In the genomic region with DNA sequence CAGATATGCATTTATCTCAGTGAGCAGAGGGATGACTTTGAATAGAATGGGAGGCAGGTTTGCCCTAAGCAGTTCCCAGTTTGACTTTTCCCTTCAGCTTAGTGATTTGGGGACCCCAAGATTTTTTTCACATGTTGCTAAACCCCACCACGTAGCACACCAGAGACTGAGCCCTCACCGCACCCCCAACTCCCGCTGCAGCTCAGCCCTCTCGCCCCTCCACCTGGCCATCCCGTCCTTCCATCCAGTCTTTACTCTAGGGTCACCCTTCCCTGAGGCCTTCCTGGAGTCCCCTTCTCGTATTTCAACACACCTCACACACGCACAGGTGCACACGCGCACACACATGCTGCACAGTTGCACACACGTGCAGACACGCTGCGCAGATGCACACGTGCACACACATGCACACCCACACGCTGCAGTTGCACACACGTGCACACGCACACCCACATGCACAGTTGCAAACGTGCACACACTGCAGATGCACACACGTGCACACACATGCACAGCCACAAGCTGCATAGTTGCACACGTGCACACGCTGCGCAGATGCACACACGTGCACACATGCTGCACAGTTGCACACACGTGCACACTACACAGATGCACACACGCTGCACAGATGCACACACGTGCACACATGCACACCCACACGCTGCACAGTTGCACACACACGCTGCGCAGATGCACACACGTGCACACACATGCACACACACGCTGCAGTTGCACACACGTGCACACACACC, we compare ENCODE assay signal across 23 cellular contexts. TPM values are rescaled to one million over a fixed set of nuclear protein-coding genes. Genes with fewer than 3 reads are reported as not detected.
DNase-seq lines count a peak whose midpoint lies in the region; ATAC-seq, FAIRE-seq and TF ChIP-seq lines count a peak whose summit lies in the region.
"Had no signal": no experiment of that assay in that cellular context is flagged by ENCODE, and none has a peak within 500 bp of the region (broad histone marks: within the 10 kb centered on the region; RNA-seq: fewer than 3 reads in every experiment).

No MANE protein-coding gene starts in this region.

- H3K36me3 ChIP-seq in SK-N-SH (replicated peaks in 1 of 2; ENCODE audit: control insufficient read depth in 1 of 2, insufficient read depth in 2 of 2, low read length in 1 of 2): peaks cover 6 to 19% of the 10 kb centered on the region in 2 experiments
- peaks cover 0 to 1% of the 10 kb centered on the region in 2 experiments; a peak in 2 of 4 replicates for H3K36me3 ChIP-seq in GM12878 (ENCODE audit: control insufficient read depth in 2 of 2, insufficient read depth in 2 of 2, low read length in 1 of 2)
- H3K36me3 ChIP-seq in lower lobe of right lung: peaks cover 19% of the 10 kb centered on the region
- H3K36me3 ChIP-seq: cardiac muscle cell had no signal

- POLR2A ChIA-PET in SK-N-SH (lab: Yijun Ruan, JAX) (no interaction called here), GM12878 (lab: Charles Lee) (no interaction called here)

- H3K27ac ChIP-seq in SK-N-SH (ENCODE audit: low read depth in 2 of 2, low read length in 1 of 2) (no peak overlapping the region), GM12878 (ENCODE audit: control insufficient read depth, insufficient read depth) (no peak overlapping the region), lower lobe of right lung (no peak overlapping the region)
- H3K27ac ChIP-seq: 22Rv1, cardiac muscle cell, esophagus squamous epithelium, right lobe of liver, SK-N-MC, upper lobe of left lung had no signal

- TF ChIP-seq POLR2A in GM12878 (IDR thresholded peaks at IDR 0.05; ENCODE audit: low read depth, low read length): 0 out of 2 replicates have a peak, but pooled peaks have one; percentile 37

- peaks cover 42% of the 10 kb centered on the region for H3K36me3 Mint-ChIP-seq in stimulated activated effector memory CD8-positive, alpha-beta T cell treated with anti-CD3 and anti-CD28 coated beads, Interleukin-12 subunit alpha, Interleukin-12 subunit beta, amount 100 ng/mL, for 72 hours

- ATAC-seq in SK-N-SH treated with all-trans-retinoic acid at 6 μM for 48 hours: peak; percentile 6
- ATAC-seq in GM12878: no peak
- ATAC-seq in lower lobe of right lung: peak; percentile 6 to 40
- ATAC-seq in stimulated activated effector memory CD8-positive, alpha-beta T cell treated with anti-CD3 and anti-CD28 coated beads, Interleukin-12 subunit alpha, Interleukin-12 subunit beta, amount 100 ng/mL, for 72 hours: no peak
- ATAC-seq in GM18520 (IDR thresholded peaks at IDR 0.05; ENCODE audit: unreplicated experiment): no peak

- peak overlapping the region; percentile 36 for H3K4me3 Mint-ChIP-seq in stimulated activated effector memory CD8-positive, alpha-beta T cell treated with anti-CD3 and anti-CD28 coated beads, Interleukin-12 subunit alpha, Interleukin-12 subunit beta, amount 100 ng/mL, for 72 hours
- H3K4me3 Mint-ChIP-seq: activated CD8-positive, alpha-beta memory T cell treated with anti-CD3 and anti-CD28 coated beads, Interleukin-2, amount 10 ng/mL, durations not matched to agents 7 days and 5 days; stimulated activated naive CD8-positive, alpha-beta T cell treated with anti-CD3 and anti-CD28 coated beads, Interleukin-15, Interleukin-2, amounts not matched to agents 100 ng/mL and 50 ng/mL, for 24 hours had no signal

- peaks cover 42% of the 10 kb centered on the region for H3K4me1 Mint-ChIP-seq in stimulated activated effector memory CD8-positive, alpha-beta T cell treated with anti-CD3 and anti-CD28 coated beads, Interleukin-12 subunit alpha, Interleukin-12 subunit beta, amount 100 ng/mL, for 72 hours

- H4K20me1 ChIP-seq in SK-N-SH (ENCODE audit: insufficient read depth): no peaks in the 10 kb centered on the region
- H4K20me1 ChIP-seq in GM12878 (ENCODE audit: control insufficient read depth, insufficient read depth): no peaks in the 10 kb centered on the region

- H3F3A ChIP-seq in SK-N-SH (replicated peaks; ENCODE audit: insufficient read depth): peaks cover 14% of the 10 kb centered on the region

- no peaks in the 10 kb centered on the region for H3K27me3 ChIP-seq in SK-N-SH (ENCODE audit: insufficient read depth)
- no peaks in the 10 kb centered on the region for H3K27me3 ChIP-seq in GM12878 (replicated peaks in 1 of 2; ENCODE audit: control insufficient read depth in 2 of 2, insufficient read depth in 2 of 2, low read length in 1 of 2)
- H3K27me3 ChIP-seq in lower lobe of right lung (ENCODE audit: low read depth): no peaks in the 10 kb centered on the region
- H3K27me3 ChIP-seq: cardiac muscle cell, esophagus squamous epithelium, right lobe of liver, upper lobe of left lung had no signal

- RAD21 ChIA-PET in GM12878 (lab: Charles Lee; ENCODE audit: unreplicated experiment): no interaction called here

- WGBS in SK-N-SH (ENCODE audit: low lambda C conversion rate): 89% methylated on average over 31 of the region's 31 CpGs
- WGBS in GM12878 (ENCODE audit: insufficient coverage, insufficient replicate concordance, low lambda C conversion rate, missing lambda C conversion rate): 74% methylated on average over 31 of the region's 31 CpGs

- no peak for FAIRE-seq in GM12878 (lab: Jason Lieb, UNC)
- FAIRE-seq: H54 had no signal

- no peaks in the 10 kb centered on the region for H3K9me3 Mint-ChIP-seq in stimulated activated effector memory CD8-positive, alpha-beta T cell treated with anti-CD3 and anti-CD28 coated beads, Interleukin-12 subunit alpha, Interleukin-12 subunit beta, amount 100 ng/mL, for 72 hours
- H3K9me3 Mint-ChIP-seq: stimulated activated naive CD8-positive, alpha-beta T cell treated with anti-CD3 and anti-CD28 coated beads, Interleukin-15, Interleukin-2, amounts not matched to agents 100 ng/mL and 50 ng/mL, for 24 hours had no signal

- TF ChIP-seq EP300 in SK-N-SH (IDR thresholded peaks at IDR 0.05; ENCODE audit: borderline replicate concordance in 1 of 2, low read depth in 1 of 2, low read length in 1 of 2): no peak
- no peak for TF ChIP-seq EP300 in GM12878 (IDR thresholded peaks at IDR 0.05; ENCODE audit: borderline replicate concordance in 1 of 2, control insufficient read depth in 1 of 2, low read depth in 2 of 2, low read length in 2 of 2)

- H2AFZ ChIP-seq in SK-N-SH (ENCODE audit: low read depth) (no peak overlapping the region), GM12878 (ENCODE audit: control insufficient read depth, low read depth, low read length) (no peak overlapping the region)

- CTCF ChIA-PET in SK-N-SH (lab: Yijun Ruan, JAX) (interaction anchor here (0.6 kb wide), 1 partner anchor 9 kb away, joined by 3 read pairs; no protein-coding TSS in a partner anchor), GM12878 (lab: Yijun Ruan, JAX) (interaction anchor here (1.1 kb wide), 1 partner anchor 34 kb away, joined by 3 read pairs; no protein-coding TSS in a partner anchor)

- H3K79me2 ChIP-seq in SK-N-SH (ENCODE audit: insufficient read depth): no peaks in the 10 kb centered on the region
- H3K79me2 ChIP-seq in GM12878 (ENCODE audit: control insufficient read depth, insufficient read depth, low read length): no peaks in the 10 kb centered on the region

- H3K4me1 ChIP-seq in SK-N-SH (ENCODE audit: control insufficient read depth in 1 of 2, insufficient read depth in 2 of 2, low read depth in 1 of 2, low read length in 1 of 2) (no peaks in the 10 kb centered on the region), GM12878 (ENCODE audit: control insufficient read depth, insufficient read depth, low read length) (no peaks in the 10 kb centered on the region), lower lobe of right lung (no peaks in the 10 kb centered on the region)
- H3K4me1 ChIP-seq: right lobe of liver, upper lobe of left lung had no signal

- SMC1A ChIA-PET in GM12878 (lab: Charles Lee; ENCODE audit: uncharacterized antibody, unreplicated experiment): no interaction called here

- intact Hi-C loops in GM12878 (cut with micrococcal nuclease; ENCODE audit: unreplicated experiment): no loop called here
- intact Hi-C loops in lower lobe of right lung (cut with DNase I): no loop called here

- no peak overlapping the region for H3K4me3 ChIP-seq in SK-N-SH (ENCODE audit: low read depth in 2 of 2, low read length in 1 of 2)
- H3K4me3 ChIP-seq in GM12878: no peak overlapping the region
- H3K4me3 ChIP-seq in lower lobe of right lung: no peak overlapping the region
- H3K4me3 ChIP-seq: cardiac muscle cell, esophagus squamous epithelium, right lobe of liver, SK-N-MC, upper lobe of left lung had no signal

- DNase-seq in SK-N-SH: no peak
- DNase-seq in GM12878 (ENCODE audit: low read depth, low spot score): no peak
- DNase-seq in lower lobe of right lung: no peak
- DNase-seq in stimulated activated effector memory CD8-positive, alpha-beta T cell treated with anti-CD3 and anti-CD28 coated beads, Interleukin-12 subunit alpha, Interleukin-12 subunit beta, amount 100 ng/mL, for 72 hours (ENCODE audit: low spot score in 2 of 2): no peak
- no peak for DNase-seq in MV-4-11 (lab: John Stamatoyannopoulos, UW)
- DNase-seq in stimulated activated CD4-positive, alpha-beta T cell treated with anti-CD3 and anti-CD28 coated beads, Interleukin-4, amount 100 ng/mL, for 1 hour: no peak
- DNase-seq: activated CD4-positive, alpha-beta T cell treated with anti-CD3 and anti-CD28 coated beads for 1 hour; activated CD8-positive, alpha-beta memory T cell treated with anti-CD3 and anti-CD28 coated beads, Interleukin-2, amount 10 ng/mL, durations not matched to agents 7 days and 5 days; activated effector memory CD4-positive, alpha-beta T cell treated with Interleukin-2 at 50 U/mL for 16 hours; esophagus squamous epithelium; midbrain; NCI-H1694; NCI-H774; occipital lobe; right lobe of liver; upper lobe of left lung had no signal

- TF ChIP-seq CTCF in SK-N-SH (IDR thresholded peaks at IDR 0.05) (no peak), GM12878 (IDR thresholded peaks at IDR 0.05 in 2 of 3, conservative IDR thresholded peaks at IDR 0.05 in 1 of 3; ENCODE audit: control insufficient read depth in 2 of 3, extremely low read depth in 1 of 3, insufficient read depth in 1 of 3, low read depth in 3 of 3, low read length in 3 of 3) (no peak), lower lobe of right lung (IDR thresholded peaks at IDR 0.05) (no peak)

- no TSS peak for BruUV-seq in GM12878 (replicated peaks; lab: Mats Ljungman, UMichigan)

- no peak for TF ChIP-seq RAD21 in SK-N-SH (IDR thresholded peaks at IDR 0.05; ENCODE audit: low read length)
- no peak for TF ChIP-seq RAD21 in GM12878 (IDR thresholded peaks at IDR 0.05; ENCODE audit: insufficient read depth, low read depth, low read length)

- H3K9ac ChIP-seq in SK-N-SH (no peak overlapping the region), GM12878 (ENCODE audit: control insufficient read depth, insufficient read depth, low read length) (no peak overlapping the region)

- H3K4me2 ChIP-seq in SK-N-SH (no peak overlapping the region), GM12878 (ENCODE audit: control insufficient read depth, insufficient read depth) (no peak overlapping the region)

- H3K9me3 ChIP-seq in SK-N-SH (no peaks in the 10 kb centered on the region), GM12878 (replicated peaks; ENCODE audit: control insufficient read depth, insufficient read depth, low read length) (no peaks in the 10 kb centered on the region), lower lobe of right lung (no peaks in the 10 kb centered on the region)
- H3K9me3 ChIP-seq: esophagus squamous epithelium, right lobe of liver, upper lobe of left lung had no signal

- peak overlapping the region; percentile 67 for H3K27ac Mint-ChIP-seq in stimulated activated effector memory CD8-positive, alpha-beta T cell treated with anti-CD3 and anti-CD28 coated beads, Interleukin-12 subunit alpha, Interleukin-12 subunit beta, amount 100 ng/mL, for 72 hours
- H3K27ac Mint-ChIP-seq: activated CD8-positive, alpha-beta memory T cell treated with anti-CD3 and anti-CD28 coated beads, Interleukin-2, amount 10 ng/mL, durations not matched to agents 7 days and 5 days; stimulated activated naive CD8-positive, alpha-beta T cell treated with anti-CD3 and anti-CD28 coated beads, Interleukin-15, Interleukin-2, amounts not matched to agents 100 ng/mL and 50 ng/mL, for 24 hours had no signal

- in situ Hi-C loops in GM12878 (cut with MboI): no loop called here

- no peaks in the 10 kb centered on the region for H3K9me2 ChIP-seq in SK-N-SH

RNA-seq across cellular contexts. Expression of a gene that starts 30.0 kb away (rescaled TPM):
- 269 and 298 TPM in 2 replicates for polyA plus RNA-seq in SK-N-SH (2012; rRNA removed)
- 408 and 501 TPM in 2 replicates for polyA plus RNA-seq in SK-N-SH (2012; cell fraction: cytosol; rRNA removed)
- polyA plus RNA-seq in SK-N-SH (2012; cell fraction: nucleus; rRNA removed): 123 and 208 TPM in 2 replicates
- 199 and 205 TPM in 2 replicates for total RNA-seq in GM12878 (2013; cell fraction: nucleolus; rRNA removed)
- 338 and 346 TPM in 2 replicates for total RNA-seq in GM12878 (2014; rRNA removed)
- 262 and 271 TPM in 2 replicates for total RNA-seq in GM12878 (2014; rRNA removed; fragmentation: Illumina TruSeq; extraction: Trizol)
- 590 and 599 TPM in 2 replicates for total RNA-seq in GM12878 (2021)
- polyA plus RNA-seq in GM12878 (2011; ENCODE audit: low read depth): 318 TPM
- polyA plus RNA-seq in GM12878 (2011; rRNA removed): 679 and 903 TPM in 2 replicates
- 242 and 272 TPM in 2 replicates for polyA plus RNA-seq in GM12878 (2011; cell fraction: cytosol; rRNA removed)
- 184 and 273 TPM in 2 replicates for polyA plus RNA-seq in GM12878 (2011; cell fraction: nucleus; rRNA removed)
- polyA plus RNA-seq in GM12878 (2012): 360 and 494 TPM in 2 replicates
- polyA plus RNA-seq in GM12878 (2014; fragmentation: Illumina TruSeq; extraction: Trizol): 1,054 and 1,264 TPM in 2 replicates
- polyA plus RNA-seq in GM12878 (2014; fragmentation: Nextera tagmentation; extraction: Ambion mirVana): 100 to 1,000 TPM; 555 to 817 TPM
- polyA plus RNA-seq in GM12878 (2014; rRNA removed): 439 and 489 TPM in 2 replicates
- polyA plus RNA-seq in GM12878 (2016; fragmentation: Nextera tagmentation; extraction: Ambion mirVana): 1,000 to 10,000 TPM; 1,313 to 1,315 TPM
- 367 and 534 TPM in 2 replicates for polyA minus RNA-seq in GM12878 (2011; rRNA and poly(A)+ RNA removed)
- polyA minus RNA-seq in GM12878 (2011; cell fraction: cytosol; rRNA and poly(A)+ RNA removed): 406 and 527 TPM in 2 replicates
- 126 and 179 TPM in 2 replicates for polyA minus RNA-seq in GM12878 (2011; cell fraction: nucleus; rRNA and poly(A)+ RNA removed)
- total RNA-seq in lower lobe of right lung: 540 TPM

Comparison
In these comparisons a context has a peak if more than half of its experiments do, and no peak if none do; other contexts are left out.
1. ATAC-seq: peak in SK-N-SH treated with all-trans-retinoic acid at 6 μM for 48 hours (single experiment) and lower lobe of right lung (2 of 2); none in GM12878 (single experiment), stimulated activated effector memory CD8-positive, alpha-beta T cell treated with anti-CD3 and anti-CD28 coated beads, Interleukin-12 subunit alpha, Interleukin-12 subunit beta, amount 100 ng/mL, for 72 hours (single experiment) and GM18520 (single experiment).